ENCODE assay signal across 1 cellular context in the genomic region with DNA sequence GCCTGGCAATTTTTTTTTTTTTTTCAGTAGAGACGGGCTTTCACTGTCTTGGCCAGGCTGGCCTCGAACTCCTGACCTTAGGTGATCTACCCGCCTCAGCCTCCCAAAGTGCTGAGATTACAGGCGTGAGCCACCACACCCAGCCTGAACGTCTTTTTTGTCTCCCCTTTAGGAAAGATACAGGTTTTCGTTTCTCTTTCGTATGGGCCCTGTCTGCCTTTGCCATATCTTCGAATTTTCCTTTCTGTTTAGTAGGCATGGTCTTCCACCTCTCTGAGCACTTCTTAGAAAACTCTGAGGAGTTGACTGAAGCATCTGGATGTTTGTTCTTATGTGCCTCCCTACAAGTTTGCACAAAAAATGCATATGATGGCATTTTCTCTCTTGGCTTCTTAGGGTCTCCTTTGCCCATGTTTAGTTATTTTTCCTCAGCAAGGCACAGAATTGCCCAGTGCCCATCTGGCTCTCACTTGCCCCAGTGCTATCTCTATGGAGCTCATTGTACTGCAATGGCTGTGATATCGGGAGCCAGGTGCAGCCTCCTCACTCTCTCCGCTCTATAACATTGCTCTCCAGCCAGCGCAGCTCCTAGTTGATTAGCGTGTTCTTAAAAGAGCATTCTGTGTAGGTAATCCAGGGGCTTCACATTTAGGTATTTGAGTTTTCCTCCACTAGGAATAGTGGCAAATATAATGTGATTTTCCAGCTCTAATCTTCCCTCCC.
TF ChIP-seq lines count a peak whose summit lies in the region.

No MANE protein-coding gene starts in this region.

TF ChIP-seq in HepG2, 621 proteins besides CTCF, POLR2A, EP300 and RAD21 (continued from another document):
- TF ChIP-seq, protein P1, sequence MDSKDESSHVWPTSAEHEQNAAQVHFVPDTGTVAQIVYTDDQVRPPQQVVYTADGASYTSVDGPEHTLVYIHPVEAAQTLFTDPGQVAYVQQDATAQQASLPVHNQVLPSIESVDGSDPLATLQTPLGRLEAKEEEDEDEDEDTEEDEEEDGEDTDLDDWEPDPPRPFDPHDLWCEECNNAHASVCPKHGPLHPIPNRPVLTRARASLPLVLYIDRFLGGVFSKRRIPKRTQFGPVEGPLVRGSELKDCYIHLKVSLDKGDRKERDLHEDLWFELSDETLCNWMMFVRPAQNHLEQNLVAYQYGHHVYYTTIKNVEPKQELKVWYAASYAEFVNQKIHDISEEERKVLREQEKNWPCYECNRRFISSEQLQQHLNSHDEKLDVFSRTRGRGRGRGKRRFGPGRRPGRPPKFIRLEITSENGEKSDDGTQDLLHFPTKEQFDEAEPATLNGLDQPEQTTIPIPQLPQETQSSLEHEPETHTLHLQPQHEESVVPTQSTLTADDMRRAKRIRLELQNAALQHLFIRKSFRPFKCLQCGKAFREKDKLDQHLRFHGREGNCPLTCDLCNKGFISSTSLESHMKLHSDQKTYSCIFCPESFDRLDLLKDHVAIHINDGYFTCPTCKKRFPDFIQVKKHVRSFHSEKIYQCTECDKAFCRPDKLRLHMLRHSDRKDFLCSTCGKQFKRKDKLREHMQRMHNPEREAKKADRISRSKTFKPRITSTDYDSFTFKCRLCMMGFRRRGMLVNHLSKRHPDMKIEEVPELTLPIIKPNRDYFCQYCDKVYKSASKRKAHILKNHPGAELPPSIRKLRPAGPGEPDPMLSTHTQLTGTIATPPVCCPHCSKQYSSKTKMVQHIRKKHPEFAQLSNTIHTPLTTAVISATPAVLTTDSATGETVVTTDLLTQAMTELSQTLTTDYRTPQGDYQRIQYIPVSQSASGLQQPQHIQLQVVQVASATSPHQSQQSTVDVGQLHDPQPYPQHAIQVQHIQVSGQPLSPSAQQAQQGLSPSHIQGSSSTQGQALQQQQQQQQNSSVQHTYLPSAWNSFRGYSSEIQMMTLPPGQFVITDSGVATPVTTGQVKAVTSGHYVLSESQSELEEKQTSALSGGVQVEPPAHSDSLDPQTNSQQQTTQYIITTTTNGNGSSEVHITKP (CRISPR knock-in tag; IDR thresholded peaks at IDR 0.05; ENCODE audit: low read depth), result no peak
- TF ChIP-seq, protein P2, sequence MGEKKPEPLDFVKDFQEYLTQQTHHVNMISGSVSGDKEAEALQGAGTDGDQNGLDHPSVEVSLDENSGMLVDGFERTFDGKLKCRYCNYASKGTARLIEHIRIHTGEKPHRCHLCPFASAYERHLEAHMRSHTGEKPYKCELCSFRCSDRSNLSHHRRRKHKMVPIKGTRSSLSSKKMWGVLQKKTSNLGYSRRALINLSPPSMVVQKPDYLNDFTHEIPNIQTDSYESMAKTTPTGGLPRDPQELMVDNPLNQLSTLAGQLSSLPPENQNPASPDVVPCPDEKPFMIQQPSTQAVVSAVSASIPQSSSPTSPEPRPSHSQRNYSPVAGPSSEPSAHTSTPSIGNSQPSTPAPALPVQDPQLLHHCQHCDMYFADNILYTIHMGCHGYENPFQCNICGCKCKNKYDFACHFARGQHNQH (CRISPR knock-in tag; IDR thresholded peaks at IDR 0.05), result no peak
- TF ChIP-seq SP4 (CRISPR knock-in tag; IDR thresholded peaks at IDR 0.05) (no peak), ZNF547 (CRISPR knock-in tag; IDR thresholded peaks at IDR 0.05) (no peak), MAFF (IDR thresholded peaks at IDR 0.05; ENCODE audit: low read depth, low read length) (peak; percentile 42), RFXANK (CRISPR knock-in tag; IDR thresholded peaks at IDR 0.05) (no peak), ZFP37 (CRISPR knock-in tag; IDR thresholded peaks at IDR 0.05; ENCODE audit: borderline replicate concordance) (no peak), CHD4 (IDR thresholded peaks at IDR 0.05; ENCODE audit: borderline replicate concordance, low read length) (no peak), ZMAT3 (CRISPR knock-in tag; conservative IDR thresholded peaks at IDR 0.05) (no peak), ZNF33B (CRISPR knock-in tag; IDR thresholded peaks at IDR 0.05) (no peak), ZNF431 (CRISPR knock-in tag; IDR thresholded peaks at IDR 0.05; ENCODE audit: borderline replicate concordance, low read depth) (no peak), KMT2A (CRISPR knock-in tag; IDR thresholded peaks at IDR 0.05) (no peak), PPARG (CRISPR knock-in tag; conservative IDR thresholded peaks at IDR 0.05) (no peak), CC2D1A (CRISPR knock-in tag; IDR thresholded peaks at IDR 0.05) (no peak), TEAD3 (CRISPR knock-in tag; optimal IDR thresholded peaks at IDR 0.05; ENCODE audit: borderline replicate concordance) (no peak), ZNF468 (CRISPR knock-in tag; IDR thresholded peaks at IDR 0.05) (no peak)
- TF ChIP-seq, protein P3, sequence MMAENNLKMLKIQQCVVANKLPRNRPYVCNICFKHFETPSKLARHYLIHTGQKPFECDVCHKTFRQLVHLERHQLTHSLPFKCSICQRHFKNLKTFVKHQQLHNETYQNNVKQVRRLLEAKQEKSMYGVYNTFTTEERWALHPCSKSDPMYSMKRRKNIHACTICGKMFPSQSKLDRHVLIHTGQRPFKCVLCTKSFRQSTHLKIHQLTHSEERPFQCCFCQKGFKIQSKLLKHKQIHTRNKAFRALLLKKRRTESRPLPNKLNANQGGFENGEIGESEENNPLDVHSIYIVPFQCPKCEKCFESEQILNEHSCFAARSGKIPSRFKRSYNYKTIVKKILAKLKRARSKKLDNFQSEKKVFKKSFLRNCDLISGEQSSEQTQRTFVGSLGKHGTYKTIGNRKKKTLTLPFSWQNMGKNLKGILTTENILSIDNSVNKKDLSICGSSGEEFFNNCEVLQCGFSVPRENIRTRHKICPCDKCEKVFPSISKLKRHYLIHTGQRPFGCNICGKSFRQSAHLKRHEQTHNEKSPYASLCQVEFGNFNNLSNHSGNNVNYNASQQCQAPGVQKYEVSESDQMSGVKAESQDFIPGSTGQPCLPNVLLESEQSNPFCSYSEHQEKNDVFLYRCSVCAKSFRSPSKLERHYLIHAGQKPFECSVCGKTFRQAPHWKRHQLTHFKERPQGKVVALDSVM (CRISPR knock-in tag; IDR thresholded peaks at IDR 0.05), result no peak
- TF ChIP-seq, protein P4, sequence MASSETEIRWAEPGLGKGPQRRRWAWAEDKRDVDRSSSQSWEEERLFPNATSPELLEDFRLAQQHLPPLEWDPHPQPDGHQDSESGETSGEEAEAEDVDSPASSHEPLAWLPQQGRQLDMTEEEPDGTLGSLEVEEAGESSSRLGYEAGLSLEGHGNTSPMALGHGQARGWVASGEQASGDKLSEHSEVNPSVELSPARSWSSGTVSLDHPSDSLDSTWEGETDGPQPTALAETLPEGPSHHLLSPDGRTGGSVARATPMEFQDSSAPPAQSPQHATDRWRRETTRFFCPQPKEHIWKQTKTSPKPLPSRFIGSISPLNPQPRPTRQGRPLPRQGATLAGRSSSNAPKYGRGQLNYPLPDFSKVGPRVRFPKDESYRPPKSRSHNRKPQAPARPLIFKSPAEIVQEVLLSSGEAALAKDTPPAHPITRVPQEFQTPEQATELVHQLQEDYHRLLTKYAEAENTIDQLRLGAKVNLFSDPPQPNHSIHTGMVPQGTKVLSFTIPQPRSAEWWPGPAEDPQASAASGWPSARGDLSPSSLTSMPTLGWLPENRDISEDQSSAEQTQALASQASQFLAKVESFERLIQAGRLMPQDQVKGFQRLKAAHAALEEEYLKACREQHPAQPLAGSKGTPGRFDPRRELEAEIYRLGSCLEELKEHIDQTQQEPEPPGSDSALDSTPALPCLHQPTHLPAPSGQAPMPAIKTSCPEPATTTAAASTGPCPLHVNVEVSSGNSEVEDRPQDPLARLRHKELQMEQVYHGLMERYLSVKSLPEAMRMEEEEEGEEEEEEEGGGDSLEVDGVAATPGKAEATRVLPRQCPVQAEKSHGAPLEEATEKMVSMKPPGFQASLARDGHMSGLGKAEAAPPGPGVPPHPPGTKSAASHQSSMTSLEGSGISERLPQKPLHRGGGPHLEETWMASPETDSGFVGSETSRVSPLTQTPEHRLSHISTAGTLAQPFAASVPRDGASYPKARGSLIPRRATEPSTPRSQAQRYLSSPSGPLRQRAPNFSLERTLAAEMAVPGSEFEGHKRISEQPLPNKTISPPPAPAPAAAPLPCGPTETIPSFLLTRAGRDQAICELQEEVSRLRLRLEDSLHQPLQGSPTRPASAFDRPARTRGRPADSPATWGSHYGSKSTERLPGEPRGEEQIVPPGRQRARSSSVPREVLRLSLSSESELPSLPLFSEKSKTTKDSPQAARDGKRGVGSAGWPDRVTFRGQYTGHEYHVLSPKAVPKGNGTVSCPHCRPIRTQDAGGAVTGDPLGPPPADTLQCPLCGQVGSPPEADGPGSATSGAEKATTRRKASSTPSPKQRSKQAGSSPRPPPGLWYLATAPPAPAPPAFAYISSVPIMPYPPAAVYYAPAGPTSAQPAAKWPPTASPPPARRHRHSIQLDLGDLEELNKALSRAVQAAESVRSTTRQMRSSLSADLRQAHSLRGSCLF (CRISPR knock-in tag; IDR thresholded peaks at IDR 0.05; ENCODE audit: borderline replicate concordance), result no peak
